Comparison of ENCODE assay signal across 18 cellular contexts in genomic region chr22:40877488-40877887, GRCh38. TPM values are rescaled to one million over a fixed set of nuclear protein-coding genes. Genes with fewer than 3 reads are reported as not detected.
DNase-seq lines count a peak whose midpoint lies in the region; ATAC-seq and TF ChIP-seq lines count a peak whose summit lies in the region.
"Had no signal": no experiment of that assay in that cellular context is flagged by ENCODE, and none has a peak within 500 bp of the region (broad histone marks: within the 10 kb centered on the region; RNA-seq: fewer than 3 reads in every experiment).

No MANE protein-coding gene starts in this region.

- DNase-seq in DMS79 treated with DMSO at 0.1 percent for 48 hours (lab: John Stamatoyannopoulos, UW) (peak; percentile 19), SK-N-MC (ENCODE audit: low read depth, low spot score) (no peak), hepatocyte (ENCODE audit: low spot score) (no peak), dorsolateral prefrontal cortex (no peak), NCI-H2227 treated with DMSO at 0.1 percent for 48 hours (lab: John Stamatoyannopoulos, UW) (no peak)
- DNase-seq: COR-L47, DMS153, NCI-H1417 treated with DMSO at 0.1 percent for 48 hours, NCI-H2029, NCI-H2171, NCI-H510A, NCI-H774, PC-9 had no signal

- H3K9ac ChIP-seq in SK-N-MC (ENCODE audit: insufficient read length) (peak overlapping the region; percentile 4), subcutaneous abdominal adipose tissue (ENCODE audit: low read length in 5 of 5) (no peak overlapping the region)

- peaks cover 2% of the 10 kb centered on the region for H3K79me2 ChIP-seq in hepatocyte

- H4K20me1 ChIP-seq in hepatocyte (ENCODE audit: insufficient read depth, poor library complexity, severe bottlenecking): no peaks in the 10 kb centered on the region

- WGBS in hepatocyte (ENCODE audit: low lambda C conversion rate, missing lambda C conversion rate): 47% methylated on average over 3 of the region's 3 CpGs

- H3K36me3 ChIP-seq in SK-N-MC (ENCODE audit: insufficient read depth, low read length) (peaks cover 15% of the 10 kb centered on the region), hepatocyte (replicated peaks; ENCODE audit: insufficient read depth, low read depth) (no peaks in the 10 kb centered on the region), subcutaneous abdominal adipose tissue (ENCODE audit: control insufficient read depth in 5 of 5, insufficient read depth in 5 of 5, low read length in 5 of 5) (peaks cover 0 to 19% (median 15%) of the 10 kb centered on the region in 5 donors)

- H3K4me1 ChIP-seq in hepatocyte (ENCODE audit: insufficient read depth): no peaks in the 10 kb centered on the region
- H3K4me1 ChIP-seq in subcutaneous abdominal adipose tissue (ENCODE audit: control insufficient read depth in 5 of 5, insufficient read depth in 5 of 5, low read length in 5 of 5): peaks cover 0 to 6% (median 0%) of the 10 kb centered on the region in 5 donors

- no peak for ATAC-seq in HG02885 (IDR thresholded peaks at IDR 0.05; ENCODE audit: poor library complexity, unreplicated experiment)

- H3K9me2 ChIP-seq in hepatocyte (replicated peaks; ENCODE audit: insufficient read depth): no peaks in the 10 kb centered on the region

- H3K27ac ChIP-seq in SK-N-MC: peak overlapping the region; percentile 82
- H3K27ac ChIP-seq in hepatocyte: peak overlapping the region; percentile 48
- peak overlapping the region; percentile 77 for H3K27ac ChIP-seq in subcutaneous abdominal adipose tissue (ENCODE audit: low read depth, low read length)
- no peak overlapping the region for H3K27ac ChIP-seq in dorsolateral prefrontal cortex
- H3K27ac ChIP-seq: HL-60, PC-9 had no signal

- TF ChIP-seq CTCF in hepatocyte (IDR thresholded peaks at IDR 0.05; ENCODE audit: poor library complexity): no peak
- no peak for TF ChIP-seq CTCF in dorsolateral prefrontal cortex (IDR thresholded peaks at IDR 0.05 in 54 of 56, conservative IDR thresholded peaks at IDR 0.05 in 2 of 56; ENCODE audit: low read depth in 1 of 56, partially characterized antibody in 56 of 56)

- H3K9me3 ChIP-seq in SK-N-MC (ENCODE audit: low read depth, low read length) (no peaks in the 10 kb centered on the region), hepatocyte (ENCODE audit: low read depth) (no peaks in the 10 kb centered on the region), subcutaneous abdominal adipose tissue (ENCODE audit: control insufficient read depth in 5 of 5, low read length in 5 of 5) (no peaks in the 10 kb centered on the region)
- H3K9me3 ChIP-seq: HAP-1 had no signal

- H3K4me3 ChIP-seq in SK-N-MC (peak overlapping the region; percentile 53), hepatocyte (no peak overlapping the region), subcutaneous abdominal adipose tissue (ENCODE audit: low read depth in 1 of 5, low read length in 5 of 5) (no peak overlapping the region), dorsolateral prefrontal cortex (no peak overlapping the region)
- H3K4me3 ChIP-seq: HAP-1, PC-9 had no signal

- H3K4me2 ChIP-seq in hepatocyte: no peak overlapping the region
- H3K4me2 ChIP-seq: PC-9 had no signal

- H3K27me3 ChIP-seq in hepatocyte: no peaks in the 10 kb centered on the region
- no peaks in the 10 kb centered on the region for H3K27me3 ChIP-seq in subcutaneous abdominal adipose tissue (ENCODE audit: control insufficient read depth in 5 of 5, insufficient read depth in 4 of 5, low read length in 5 of 5)
- H3K27me3 ChIP-seq in dorsolateral prefrontal cortex: no peaks in the 10 kb centered on the region

- intact Hi-C loops in dorsolateral prefrontal cortex (cut with DNase I): no loop called here

- H2AFZ ChIP-seq in hepatocyte: no peak overlapping the region
- H2AFZ ChIP-seq: PC-9 had no signal

RNA-seq across cellular contexts. Expression of gene DNAJB7, which starts 15.6 kb away (rescaled TPM):
- total RNA-seq in hepatocyte (not detected in 2 replicates), dorsolateral prefrontal cortex (not detected)
- 0.06 and 0.66 TPM in 2 replicates for polyA plus RNA-seq in hepatocyte
- total RNA-seq: PC-9, SK-MEL-5 had no signal

RNA-seq across cellular contexts. Expression of gene XPNPEP3, which starts 20.5 kb away (rescaled TPM):
- 14.6 and 19.1 TPM in 2 replicates for total RNA-seq in hepatocyte
- polyA plus RNA-seq in hepatocyte: 9.4 and 12.3 TPM in 2 replicates
- total RNA-seq in dorsolateral prefrontal cortex: 10 to 100 TPM; 13.7 to 36.2 (median 20.5) TPM

RNA-seq across cellular contexts. Expression of gene ST13, which starts 21.0 kb away (rescaled TPM):
- total RNA-seq in hepatocyte (216 and 283 TPM in 2 replicates), dorsolateral prefrontal cortex (100 to 1,000 TPM; 157 to 321 (median 196) TPM)
- 206 TPM in 2 replicates for polyA plus RNA-seq in hepatocyte

RNA-seq across cellular contexts. Expression of gene SLC25A17, which starts 58.3 kb away (rescaled TPM):
- total RNA-seq in hepatocyte: 15.6 and 20.5 TPM in 2 replicates
- 21.4 and 24.8 TPM in 2 replicates for polyA plus RNA-seq in hepatocyte
- 10 to 100 TPM; 11.1 to 26.6 (median 17.2) TPM for total RNA-seq in dorsolateral prefrontal cortex

Comparison
In these comparisons a context has a peak if more than half of its experiments do, and no peak if none do; other contexts are left out.
1. H3K27ac ChIP-seq: peak in SK-N-MC (single experiment), hepatocyte (single experiment) and subcutaneous abdominal adipose tissue (single experiment); none in dorsolateral prefrontal cortex (0 of 59).